In the genomic region with DNA sequence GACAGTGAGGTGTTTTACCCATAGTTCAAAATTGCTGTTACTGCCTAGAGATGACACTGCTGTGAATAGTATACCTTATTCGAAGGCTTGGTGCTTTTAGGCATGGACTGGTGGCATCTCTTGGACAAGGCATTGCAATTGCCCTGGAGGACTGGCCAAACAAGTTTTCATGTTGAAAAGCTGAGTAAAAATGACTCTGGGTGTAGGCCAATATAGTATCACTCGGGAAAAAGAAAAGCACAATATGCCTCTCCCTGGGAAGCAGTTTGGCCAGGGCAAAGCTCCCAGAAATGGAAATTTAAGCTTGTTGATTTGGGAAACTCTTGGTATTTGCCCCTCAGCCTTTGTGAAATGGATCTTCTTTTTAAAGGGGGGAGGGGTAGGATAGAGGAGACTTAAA, we compare ENCODE assay signal across 18 cellular contexts. TPM values are rescaled to one million over a fixed set of nuclear protein-coding genes. Genes with fewer than 3 reads are reported as not detected.
DNase-seq lines count a peak whose midpoint lies in the region; ATAC-seq, FAIRE-seq and TF ChIP-seq lines count a peak whose summit lies in the region.
"Had no signal": no experiment of that assay in that cellular context is flagged by ENCODE, and none has a peak within 500 bp of the region (broad histone marks: within the 10 kb centered on the region; RNA-seq: fewer than 3 reads in every experiment).

No MANE protein-coding gene starts in this region.

- H3K36me3 ChIP-seq in IMR-90 (ENCODE audit: control insufficient read depth, insufficient read depth, low read length) (peaks cover 8% of the 10 kb centered on the region), mucosa of descending colon (ENCODE audit: low read depth) (no peaks in the 10 kb centered on the region)
- H3K36me3 ChIP-seq: esophagus muscularis mucosa, lower lobe of right lung, neutrophil had no signal

- H3K4ac ChIP-seq in IMR-90 (ENCODE audit: low read depth, low read length), result no peak overlapping the region

- H4K20me1 ChIP-seq in IMR-90 (ENCODE audit: insufficient read depth, low read length), result peaks cover 15% of the 10 kb centered on the region

- H3K9me3 ChIP-seq in IMR-90 (ENCODE audit: control insufficient read depth, insufficient read depth, low read length), result no peaks in the 10 kb centered on the region
- no peaks in the 10 kb centered on the region for H3K9me3 ChIP-seq in mucosa of descending colon
- H3K9me3 ChIP-seq: esophagus muscularis mucosa, lower lobe of right lung, neutrophil had no signal

- intact Hi-C loops in IMR-90 (cut with micrococcal nuclease), result no loop called here
- intact Hi-C loops in dorsolateral prefrontal cortex (cut with DNase I), result loop anchor here in 1 of 2 donors (10.0 kb wide), 1 partner anchor 140 kb away; no protein-coding TSS in a partner anchor
- intact Hi-C loops in mucosa of descending colon (cut with DNase I, micrococcal nuclease), result no loop called here

- no peak overlapping the region for H3K9ac ChIP-seq in IMR-90 (ENCODE audit: low read depth, low read length)

- H3K4me1 ChIP-seq in IMR-90 (ENCODE audit: control insufficient read depth, insufficient read depth, low read length) (peaks cover 2% of the 10 kb centered on the region; the same call in 1 of the 2 replicates), mucosa of descending colon (ENCODE audit: low read depth) (no peaks in the 10 kb centered on the region)
- H3K4me1 ChIP-seq: lower lobe of right lung had no signal

- no peak overlapping the region for H2BK15ac ChIP-seq in IMR-90 (ENCODE audit: low read depth, low read length)

- no peak overlapping the region; the same call in 1 of the 2 replicates for H3K27ac ChIP-seq in IMR-90 (ENCODE audit: insufficient read depth, low read length)
- peak overlapping the region in 38 of 59 donors; percentile 2 to 68 (median 32) for H3K27ac ChIP-seq in dorsolateral prefrontal cortex
- H3K27ac ChIP-seq: esophagus muscularis mucosa, lower lobe of right lung, neutrophil had no signal

- CTCF ChIA-PET in IMR-90 (lab: Yijun Ruan, JAX), result no interaction called here

- H4K8ac ChIP-seq in IMR-90 (ENCODE audit: low read depth in 2 of 2, low read length in 2 of 2), result no peak overlapping the region

- H3K9me1 ChIP-seq in IMR-90 (ENCODE audit: insufficient read depth, low read length), result peaks cover 3% of the 10 kb centered on the region

- no peak overlapping the region for H3K18ac ChIP-seq in IMR-90 (ENCODE audit: low read depth, low read length)

- POLR2A ChIA-PET in IMR-90 (lab: Charles Lee; ENCODE audit: unreplicated experiment), result no interaction called here

- H2AFZ ChIP-seq in IMR-90 (replicated peaks; ENCODE audit: low read length, poor library complexity), result no peak overlapping the region

- TF ChIP-seq CTCF in IMR-90 (conservative IDR thresholded peaks at IDR 0.05; ENCODE audit: low read depth, low read length) (no peak), dorsolateral prefrontal cortex (IDR thresholded peaks at IDR 0.05 in 54 of 56, conservative IDR thresholded peaks at IDR 0.05 in 2 of 56; ENCODE audit: low read depth in 1 of 56, partially characterized antibody in 56 of 56) (no peak), mucosa of descending colon (IDR thresholded peaks at IDR 0.05) (no peak), D721Med (IDR thresholded peaks at IDR 0.05; ENCODE audit: insufficient read depth, missing control alignments) (no peak)

- dilution Hi-C loops in IMR-90 (cut with HindIII; ENCODE audit: low sequenced_read_pairs, unreplicated experiment), result no loop called here

- H3K4me3 Mint-ChIP-seq in T-helper 2 cell treated with Interferon-gamma antibody and Interleukin-4, amounts not matched to agents 5 μg/mL and 100 μg/mL, for 36 hours, result peak overlapping the region; percentile 53
- H3K4me3 Mint-ChIP-seq: CD14-positive monocyte had no signal

- no peak overlapping the region for H2AK9ac ChIP-seq in IMR-90 (replicated peaks; ENCODE audit: low read depth, low read length, poor library complexity)

- DNase-seq in T-helper 2 cell treated with Interferon-gamma antibody and Interleukin-4, amounts not matched to agents 5 μg/mL and 100 μg/mL, for 36 hours (ENCODE audit: low spot score), result no peak
- DNase-seq in T-helper 2 cell (no peak), IMR-90 (no peak), dorsolateral prefrontal cortex (no peak), mucosa of descending colon (peak in 1 of 3 donors; percentile 18), SKM-1 (lab: John Stamatoyannopoulos, UW; ENCODE audit: unreplicated experiment) (no peak), NCI-H748 (lab: John Stamatoyannopoulos, UW; ENCODE audit: unreplicated experiment) (no peak), D721Med (ENCODE audit: insufficient read length, low spot score) (no peak)
- DNase-seq: activated CD8-positive, alpha-beta memory T cell treated with anti-CD3 and anti-CD28 coated beads, Interleukin-2, amount 50 U/mL, for 4 hours; amygdala; cortex of kidney; lower lobe of right lung; NCI-H2171 treated with DMSO at 0.1 percent for 48 hours; stimulated activated CD4-positive, alpha-beta T cell treated with anti-CD3 and anti-CD28 coated beads, Interleukin-4, amount 100 ng/mL, for 24 hours had no signal

- ATAC-seq in IMR-90 (ENCODE audit: low read depth) (no peak), mucosa of descending colon (peak; percentile 56)

- peaks cover 41% of the 10 kb centered on the region for H3K4me1 Mint-ChIP-seq in T-helper 2 cell treated with Interferon-gamma antibody and Interleukin-4, amounts not matched to agents 5 μg/mL and 100 μg/mL, for 36 hours (ENCODE audit: low read depth)

- 0 out of 2 replicates have a peak overlapping the region, but pooled peaks have one; percentile 56 for H3K23ac ChIP-seq in IMR-90 (ENCODE audit: low read depth, low read length)

- no peak overlapping the region for H4K91ac ChIP-seq in IMR-90 (ENCODE audit: insufficient read depth, low read depth, low read length)

- FAIRE-seq in D721Med (lab: Jason Lieb, UNC), result no peak
- FAIRE-seq: G401.6 had no signal

- in situ Hi-C loops in IMR-90 (cut with MboI; ENCODE audit: low sequenced_read_pairs), result no loop called here

- no peak overlapping the region for H4K5ac ChIP-seq in IMR-90 (ENCODE audit: low read depth, low read length)

- H3K27me3 ChIP-seq in IMR-90 (ENCODE audit: control insufficient read depth, insufficient read depth, low read length) (no peaks in the 10 kb centered on the region), dorsolateral prefrontal cortex (no peaks in the 10 kb centered on the region)
- H3K27me3 ChIP-seq: esophagus muscularis mucosa, neutrophil had no signal

- TF ChIP-seq POLR2A in IMR-90 (IDR thresholded peaks at IDR 0.05; ENCODE audit: low read depth, low read length), result no peak

- WGBS in IMR-90 (ENCODE audit: extremely low coverage in 2 of 2, insufficient read length in 1 of 2), 2 experiments, result 100% methylated on average over 1 of the region's 2 CpGs; no CpG with 5 or more reads in 1 of the 2 experiments

- peaks cover 29% of the 10 kb centered on the region for H3K36me3 Mint-ChIP-seq in T-helper 2 cell treated with Interferon-gamma antibody and Interleukin-4, amounts not matched to agents 5 μg/mL and 100 μg/mL, for 36 hours (ENCODE audit: low read depth)

- no peak overlapping the region for H3K14ac ChIP-seq in IMR-90 (replicated peaks; ENCODE audit: low read depth, low read length)

- H3K27ac Mint-ChIP-seq in T-helper 2 cell treated with Interferon-gamma antibody and Interleukin-4, amounts not matched to agents 5 μg/mL and 100 μg/mL, for 36 hours, result no peak overlapping the region

- BruUV-seq in IMR-90 (replicated peaks; lab: Mats Ljungman, UMichigan), result no TSS peak

- peaks cover 31 to 77% of the 10 kb centered on the region in 2 experiments for H3K79me1 ChIP-seq in IMR-90 (ENCODE audit: low read depth in 1 of 2, low read length in 2 of 2)

- no peak overlapping the region for H2BK20ac ChIP-seq in IMR-90 (ENCODE audit: low read depth, low read length)

- TF ChIP-seq RAD21 in IMR-90 (IDR thresholded peaks at IDR 0.05; ENCODE audit: low read length), result no peak

- no peaks in the 10 kb centered on the region for H3K9me3 Mint-ChIP-seq in T-helper 2 cell treated with Interferon-gamma antibody and Interleukin-4, amounts not matched to agents 5 μg/mL and 100 μg/mL, for 36 hours
- H3K9me3 Mint-ChIP-seq: CD14-positive monocyte had no signal

- H3K4me2 ChIP-seq in IMR-90 (ENCODE audit: low read depth, low read length), result no peak overlapping the region

- no peak overlapping the region for H2AK5ac ChIP-seq in IMR-90 (ENCODE audit: low read depth, low read length)

- no peak overlapping the region for H2BK5ac ChIP-seq in IMR-90 (ENCODE audit: low read depth, low read length, poor library complexity, severe bottlenecking)

- no peak overlapping the region for H3K4me3 ChIP-seq in IMR-90 (ENCODE audit: insufficient read depth, low read depth, low read length)
- no peak overlapping the region for H3K4me3 ChIP-seq in dorsolateral prefrontal cortex
- no peak overlapping the region for H3K4me3 ChIP-seq in mucosa of descending colon
- H3K4me3 ChIP-seq: esophagus muscularis mucosa, lower lobe of right lung had no signal

- no peak overlapping the region for H2BK120ac ChIP-seq in IMR-90 (ENCODE audit: low read depth, low read length)

- H3K56ac ChIP-seq in IMR-90 (ENCODE audit: extremely low read depth, insufficient read depth, low read length), result no peak overlapping the region

- no peaks in the 10 kb centered on the region for H3K27me3 Mint-ChIP-seq in T-helper 2 cell treated with Interferon-gamma antibody and Interleukin-4, amounts not matched to agents 5 μg/mL and 100 μg/mL, for 36 hours (ENCODE audit: low read depth)

TF ChIP-seq in IMR-90, 13 proteins besides CTCF, POLR2A, EP300 and RAD21:
- TF ChIP-seq RFX5 (IDR thresholded peaks at IDR 0.05; ENCODE audit: low read depth, low read length) (no peak), RCOR1 (IDR thresholded peaks at IDR 0.05; ENCODE audit: insufficient replicate concordance, low read length) (no peak), SMC3 (IDR thresholded peaks at IDR 0.05; ENCODE audit: low read depth, low read length) (no peak)

RNA-seq across cellular contexts. Expression of a gene that starts 54.8 kb away (rescaled TPM):
- 10.4 and 12.2 TPM in 2 replicates for total RNA-seq in IMR-90 (2012; rRNA removed)
- 12.5 and 12.6 TPM in 2 replicates for polyA plus RNA-seq in IMR-90 (2012; rRNA removed)
- 6.4 and 6.7 TPM in 2 replicates for polyA plus RNA-seq in IMR-90 (2012; cell fraction: cytosol; rRNA removed)
- 9.3 and 18.1 TPM in 2 replicates for polyA plus RNA-seq in IMR-90 (2012; cell fraction: nucleus; rRNA removed; ENCODE audit: low replicate concordance)
- 10 to 100 TPM; 38.6 to 68.4 (median 55.0) TPM for total RNA-seq in dorsolateral prefrontal cortex
- total RNA-seq in mucosa of descending colon, result 10 to 100 TPM; 25.4 to 49.2 (median 29.5) TPM
